ENCODE assay signal across 13 cellular contexts in the genomic region with DNA sequence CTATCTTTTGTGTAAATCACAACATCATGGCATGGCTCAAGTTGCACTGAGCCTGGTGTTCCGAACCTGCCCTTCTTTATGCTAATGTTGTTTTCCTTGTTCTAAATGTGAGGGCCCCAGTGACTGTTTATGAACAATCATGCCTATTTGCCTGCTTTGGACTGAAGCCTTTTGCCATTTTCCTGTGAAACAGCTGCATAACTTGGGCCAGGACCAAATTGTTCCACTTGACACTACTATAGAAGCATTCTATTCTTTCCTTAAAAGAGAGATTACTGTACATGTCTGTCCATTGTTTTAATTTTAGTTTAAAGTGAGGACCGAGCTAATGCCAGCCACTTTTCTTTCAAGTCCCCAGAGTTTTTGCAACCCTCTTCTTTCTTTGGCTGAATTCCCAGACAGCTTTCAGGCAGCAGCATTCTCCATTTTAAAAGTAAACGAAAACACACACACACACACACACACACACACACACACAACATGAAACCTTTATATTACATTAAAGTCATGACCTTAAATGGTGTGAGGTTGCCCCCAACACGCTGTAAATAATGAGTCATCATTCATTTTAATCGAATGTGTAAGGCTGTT.
DNase-seq lines count a peak whose midpoint lies in the region; ATAC-seq, FAIRE-seq and TF ChIP-seq lines count a peak whose summit lies in the region.
"Had no signal": no experiment of that assay in that cellular context is flagged by ENCODE, and none has a peak within 500 bp of the region (broad histone marks: within the 10 kb centered on the region; RNA-seq: fewer than 3 reads in every experiment).

No MANE protein-coding gene starts in this region.

- H3K27ac ChIP-seq in layer of hippocampus (ENCODE audit: low read depth, low read length) (peak overlapping the region; percentile 8), small intestine (ENCODE audit: low read depth in 1 of 2, low read length in 1 of 2) (no peak overlapping the region)
- H3K27ac ChIP-seq: thoracic aorta had no signal

- peak overlapping the region; percentile 39; the same call in 1 of the 2 replicates for H3K27ac Mint-ChIP-seq in WTC11

- WGBS in small intestine, 3 donors: 47 to 56% (median 50%) methylated on average over 5 of the region's 5 CpGs

- H3K27me3 Mint-ChIP-seq in WTC11 (ENCODE audit: low read depth): no peaks in the 10 kb centered on the region

- H3K9me3 ChIP-seq in BE2C (no peaks in the 10 kb centered on the region), small intestine (ENCODE audit: control insufficient read depth, low read depth) (no peaks in the 10 kb centered on the region)
- H3K9me3 ChIP-seq: thoracic aorta had no signal

- H3K4me3 ChIP-seq in BE2C (ENCODE audit: low read depth, low read length): no peak overlapping the region
- no peak overlapping the region for H3K4me3 ChIP-seq in small intestine (ENCODE audit: low read depth in 1 of 2, low read length in 2 of 2)
- H3K4me3 ChIP-seq: thoracic aorta had no signal

- no peaks in the 10 kb centered on the region for H3K27me3 ChIP-seq in BE2C
- no peaks in the 10 kb centered on the region for H3K27me3 ChIP-seq in layer of hippocampus (ENCODE audit: control insufficient read depth, insufficient read depth, low read length)
- no peaks in the 10 kb centered on the region for H3K27me3 ChIP-seq in small intestine (ENCODE audit: control insufficient read depth in 2 of 2, insufficient read depth in 2 of 2, low read length in 2 of 2)

- TF ChIP-seq CTCF in BE2C (IDR thresholded peaks at IDR 0.05; ENCODE audit: low read depth, low read length) (no peak), WTC11 (IDR thresholded peaks at IDR 0.05) (no peak)

- H3K4me1 Mint-ChIP-seq in WTC11: peaks cover 25% of the 10 kb centered on the region

- POLR2A ChIA-PET in WTC11 (lab: Charles Lee): no interaction called here

- ATAC-seq in WTC11: peak; percentile 39; the same call in 1 of the 2 replicates
- ATAC-seq in GM18909 (IDR thresholded peaks at IDR 0.05; ENCODE audit: poor library complexity, unreplicated experiment): no peak

- DNase-seq in BE2C (peak; percentile 10), NCI-H1436 treated with DMSO at 0.1 percent for 48 hours (lab: John Stamatoyannopoulos, UW) (peak; percentile 70), WTC11 (ENCODE audit: low spot score) (no peak), amniotic stem cell (lab: John Stamatoyannopoulos, UW) (no peak), small intestine (no peak), Kasumi-1 (lab: John Stamatoyannopoulos, UW) (no peak)
- DNase-seq: activated CD4-positive, alpha-beta T cell treated with anti-CD3 and anti-CD28 coated beads for 1 hour; activated effector memory CD4-positive, alpha-beta T cell treated with Interleukin-2 at 50 U/mL for 16 hours; central memory CD4-positive, alpha-beta T cell; NCI-H187 had no signal

- H3K4me1 ChIP-seq in BE2C (no peaks in the 10 kb centered on the region), small intestine (ENCODE audit: control insufficient read depth in 2 of 2, insufficient read depth in 1 of 2, low read depth in 1 of 2, low read length in 1 of 2) (no peaks in the 10 kb centered on the region)

- H3K36me3 Mint-ChIP-seq in WTC11: peaks cover 4% of the 10 kb centered on the region

- CTCF ChIA-PET in WTC11 (lab: Charles Lee): no interaction called here

- H3K4me3 Mint-ChIP-seq in WTC11: no peak overlapping the region

- peaks cover 6% of the 10 kb centered on the region; the same call in 1 of the 2 replicates for H3K9me3 Mint-ChIP-seq in WTC11

- no peak for FAIRE-seq in small intestine (lab: Jason Lieb, UNC)

- no peaks in the 10 kb centered on the region for H3K36me3 ChIP-seq in BE2C
- H3K36me3 ChIP-seq in small intestine (ENCODE audit: control insufficient read depth in 2 of 2, insufficient read depth in 2 of 2, low read length in 2 of 2): no peaks in the 10 kb centered on the region
- H3K36me3 ChIP-seq: thoracic aorta had no signal

TF ChIP-seq in WTC11, 78 proteins besides CTCF, POLR2A, EP300 and RAD21:
- TF ChIP-seq ELF4 (CRISPR knock-in tag; IDR thresholded peaks at IDR 0.05; ENCODE audit: low read depth) (no peak), CREB1 (CRISPR knock-in tag; IDR thresholded peaks at IDR 0.05) (no peak), SOX15 (CRISPR knock-in tag; IDR thresholded peaks at IDR 0.05) (no peak), ZNF219 (CRISPR knock-in tag; IDR thresholded peaks at IDR 0.05; ENCODE audit: borderline replicate concordance) (no peak), ZNF317 (CRISPR knock-in tag; IDR thresholded peaks at IDR 0.05; ENCODE audit: borderline replicate concordance, low read depth) (no peak), RELA (CRISPR knock-in tag; IDR thresholded peaks at IDR 0.05; ENCODE audit: borderline replicate concordance) (no peak), NR3C1 (CRISPR knock-in tag; conservative IDR thresholded peaks at IDR 0.05; ENCODE audit: low read depth) (no peak), ATF1 (CRISPR knock-in tag; IDR thresholded peaks at IDR 0.05) (no peak), SMAD4 (CRISPR knock-in tag; IDR thresholded peaks at IDR 0.05) (no peak)
- TF ChIP-seq, protein P1, sequence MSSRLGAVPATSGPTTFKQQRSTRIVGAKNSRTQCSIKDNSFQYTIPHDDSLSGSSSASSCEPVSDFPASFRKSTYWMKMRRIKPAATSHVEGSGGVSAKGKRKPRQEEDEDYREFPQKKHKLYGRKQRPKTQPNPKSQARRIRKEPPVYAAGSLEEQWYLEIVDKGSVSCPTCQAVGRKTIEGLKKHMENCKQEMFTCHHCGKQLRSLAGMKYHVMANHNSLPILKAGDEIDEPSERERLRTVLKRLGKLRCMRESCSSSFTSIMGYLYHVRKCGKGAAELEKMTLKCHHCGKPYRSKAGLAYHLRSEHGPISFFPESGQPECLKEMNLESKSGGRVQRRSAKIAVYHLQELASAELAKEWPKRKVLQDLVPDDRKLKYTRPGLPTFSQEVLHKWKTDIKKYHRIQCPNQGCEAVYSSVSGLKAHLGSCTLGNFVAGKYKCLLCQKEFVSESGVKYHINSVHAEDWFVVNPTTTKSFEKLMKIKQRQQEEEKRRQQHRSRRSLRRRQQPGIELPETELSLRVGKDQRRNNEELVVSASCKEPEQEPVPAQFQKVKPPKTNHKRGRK (CRISPR knock-in tag; IDR thresholded peaks at IDR 0.05; ENCODE audit: borderline replicate concordance): no peak
- TF ChIP-seq, protein P2, sequence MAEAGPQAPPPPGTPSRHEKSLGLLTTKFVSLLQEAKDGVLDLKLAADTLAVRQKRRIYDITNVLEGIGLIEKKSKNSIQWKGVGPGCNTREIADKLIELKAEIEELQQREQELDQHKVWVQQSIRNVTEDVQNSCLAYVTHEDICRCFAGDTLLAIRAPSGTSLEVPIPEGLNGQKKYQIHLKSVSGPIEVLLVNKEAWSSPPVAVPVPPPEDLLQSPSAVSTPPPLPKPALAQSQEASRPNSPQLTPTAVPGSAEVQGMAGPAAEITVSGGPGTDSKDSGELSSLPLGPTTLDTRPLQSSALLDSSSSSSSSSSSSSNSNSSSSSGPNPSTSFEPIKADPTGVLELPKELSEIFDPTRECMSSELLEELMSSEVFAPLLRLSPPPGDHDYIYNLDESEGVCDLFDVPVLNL (CRISPR knock-in tag; IDR thresholded peaks at IDR 0.05; ENCODE audit: borderline replicate concordance, low read depth): no peak
- TF ChIP-seq, protein P3, sequence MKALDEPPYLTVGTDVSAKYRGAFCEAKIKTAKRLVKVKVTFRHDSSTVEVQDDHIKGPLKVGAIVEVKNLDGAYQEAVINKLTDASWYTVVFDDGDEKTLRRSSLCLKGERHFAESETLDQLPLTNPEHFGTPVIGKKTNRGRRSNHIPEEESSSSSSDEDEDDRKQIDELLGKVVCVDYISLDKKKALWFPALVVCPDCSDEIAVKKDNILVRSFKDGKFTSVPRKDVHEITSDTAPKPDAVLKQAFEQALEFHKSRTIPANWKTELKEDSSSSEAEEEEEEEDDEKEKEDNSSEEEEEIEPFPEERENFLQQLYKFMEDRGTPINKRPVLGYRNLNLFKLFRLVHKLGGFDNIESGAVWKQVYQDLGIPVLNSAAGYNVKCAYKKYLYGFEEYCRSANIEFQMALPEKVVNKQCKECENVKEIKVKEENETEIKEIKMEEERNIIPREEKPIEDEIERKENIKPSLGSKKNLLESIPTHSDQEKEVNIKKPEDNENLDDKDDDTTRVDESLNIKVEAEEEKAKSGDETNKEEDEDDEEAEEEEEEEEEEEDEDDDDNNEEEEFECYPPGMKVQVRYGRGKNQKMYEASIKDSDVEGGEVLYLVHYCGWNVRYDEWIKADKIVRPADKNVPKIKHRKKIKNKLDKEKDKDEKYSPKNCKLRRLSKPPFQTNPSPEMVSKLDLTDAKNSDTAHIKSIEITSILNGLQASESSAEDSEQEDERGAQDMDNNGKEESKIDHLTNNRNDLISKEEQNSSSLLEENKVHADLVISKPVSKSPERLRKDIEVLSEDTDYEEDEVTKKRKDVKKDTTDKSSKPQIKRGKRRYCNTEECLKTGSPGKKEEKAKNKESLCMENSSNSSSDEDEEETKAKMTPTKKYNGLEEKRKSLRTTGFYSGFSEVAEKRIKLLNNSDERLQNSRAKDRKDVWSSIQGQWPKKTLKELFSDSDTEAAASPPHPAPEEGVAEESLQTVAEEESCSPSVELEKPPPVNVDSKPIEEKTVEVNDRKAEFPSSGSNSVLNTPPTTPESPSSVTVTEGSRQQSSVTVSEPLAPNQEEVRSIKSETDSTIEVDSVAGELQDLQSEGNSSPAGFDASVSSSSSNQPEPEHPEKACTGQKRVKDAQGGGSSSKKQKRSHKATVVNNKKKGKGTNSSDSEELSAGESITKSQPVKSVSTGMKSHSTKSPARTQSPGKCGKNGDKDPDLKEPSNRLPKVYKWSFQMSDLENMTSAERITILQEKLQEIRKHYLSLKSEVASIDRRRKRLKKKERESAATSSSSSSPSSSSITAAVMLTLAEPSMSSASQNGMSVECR (CRISPR knock-in tag; IDR thresholded peaks at IDR 0.05; ENCODE audit: borderline replicate concordance): no peak

Comparison
In these comparisons a context has a peak if more than half of its experiments do, and no peak if none do; other contexts are left out.
1. DNase-seq: peak in BE2C (single experiment) and NCI-H1436 treated with DMSO at 0.1 percent for 48 hours (single experiment); none in WTC11 (single experiment), amniotic stem cell (single experiment), small intestine (single experiment) and Kasumi-1 (0 of 2).